In genomic region chr7:99557940-99558305, GRCh38 we compare ENCODE assay signal across 8 cellular contexts. TPM values are rescaled to one million over a fixed set of nuclear protein-coding genes. Genes with fewer than 3 reads are reported as not detected.
DNase-seq lines count a peak whose midpoint lies in the region; ATAC-seq and TF ChIP-seq lines count a peak whose summit lies in the region.

No MANE protein-coding gene starts in this region.

- no peaks in the 10 kb centered on the region for H3K27me3 Mint-ChIP-seq in CD8-positive, alpha-beta T cell (ENCODE audit: low read depth)

- peaks cover 67% of the 10 kb centered on the region for H3K36me3 Mint-ChIP-seq in CD8-positive, alpha-beta T cell

- CTCF ChIA-PET in CD8-positive, alpha-beta T cell (lab: Charles Lee) = no interaction called here

- ATAC-seq in CD8-positive, alpha-beta T cell = peak; percentile 70
- peak; percentile 49 for ATAC-seq in GM21515 (IDR thresholded peaks at IDR 0.05; ENCODE audit: unreplicated experiment)

- peak overlapping the region; percentile 72 for H3K4me3 ChIP-seq in CD8-positive, alpha-beta T cell (ENCODE audit: low read depth, low read length)
- peak overlapping the region; percentile 82 for H3K4me3 ChIP-seq in effector memory CD4-positive, alpha-beta T cell (ENCODE audit: insufficient read depth, low read depth, low read length, poor library complexity, severe bottlenecking)
- peak overlapping the region; percentile 87 for H3K4me3 ChIP-seq in neuron (ENCODE audit: low read length)

- no peak for TF ChIP-seq CTCF in CD8-positive, alpha-beta T cell (IDR thresholded peaks at IDR 0.05)
- no peak for TF ChIP-seq CTCF in GM20000 (IDR thresholded peaks at IDR 0.05; ENCODE audit: extremely low read depth, missing control alignments)

- H3K27me3 ChIP-seq in CD8-positive, alpha-beta T cell (ENCODE audit: insufficient read depth, low read length) = no peaks in the 10 kb centered on the region
- no peaks in the 10 kb centered on the region for H3K27me3 ChIP-seq in effector memory CD4-positive, alpha-beta T cell (replicated peaks; ENCODE audit: control insufficient read depth, insufficient read depth, low read length, poor library complexity, severe bottlenecking)
- no peaks in the 10 kb centered on the region for H3K27me3 ChIP-seq in neuron (ENCODE audit: insufficient read depth, low read length)

- peak overlapping the region; percentile 98 for H3K27ac ChIP-seq in CD8-positive, alpha-beta T cell (ENCODE audit: low read depth, low read length)
- peak overlapping the region; percentile 98 for H3K27ac ChIP-seq in KOPT-K1 (ENCODE audit: low read depth, low read length, poor library complexity, severe bottlenecking)
- peak overlapping the region; percentile 96 for H3K27ac ChIP-seq in effector memory CD4-positive, alpha-beta T cell (ENCODE audit: insufficient read depth, low read length, poor library complexity, severe bottlenecking)

- peak overlapping the region; percentile 98 for H3K4me3 Mint-ChIP-seq in CD8-positive, alpha-beta T cell

- peak overlapping the region; percentile 63 for H2AFZ ChIP-seq in neuron (ENCODE audit: low read depth, low read length)

- H3K36me3 ChIP-seq in CD8-positive, alpha-beta T cell (ENCODE audit: insufficient read depth, low read length) = peaks cover 36% of the 10 kb centered on the region
- H3K36me3 ChIP-seq in KOPT-K1 (ENCODE audit: insufficient read depth, low read length) (peaks cover 71% of the 10 kb centered on the region), neuron (ENCODE audit: insufficient read depth, low read length) (peaks cover 47% of the 10 kb centered on the region)
- peaks cover 42% of the 10 kb centered on the region for H3K36me3 ChIP-seq in effector memory CD4-positive, alpha-beta T cell (ENCODE audit: control insufficient read depth, insufficient read depth, low read length)

- peaks cover 40% of the 10 kb centered on the region for H3K4me1 ChIP-seq in CD8-positive, alpha-beta T cell (ENCODE audit: insufficient read depth, low read length)
- H3K4me1 ChIP-seq in effector memory CD4-positive, alpha-beta T cell (ENCODE audit: control insufficient read depth, insufficient read depth, low read length, poor library complexity, severe bottlenecking) = peaks cover 17% of the 10 kb centered on the region
- H3K4me1 ChIP-seq in neuron (ENCODE audit: insufficient read depth, low read length) = peaks cover 14% of the 10 kb centered on the region

- H3K9me3 ChIP-seq in CD8-positive, alpha-beta T cell (ENCODE audit: low read length) = no peaks in the 10 kb centered on the region
- H3K9me3 ChIP-seq in KOPT-K1 (ENCODE audit: insufficient read depth, low read length, poor library complexity, severe bottlenecking) (no peaks in the 10 kb centered on the region), neuron (ENCODE audit: low read length) (no peaks in the 10 kb centered on the region)
- H3K9me3 ChIP-seq in effector memory CD4-positive, alpha-beta T cell (ENCODE audit: control insufficient read depth, low read length) = no peaks in the 10 kb centered on the region

- POLR2A ChIA-PET in CD8-positive, alpha-beta T cell (lab: Charles Lee) = interaction anchor here (0.6 to 3.8 kb wide), 30 partner anchors 9 to 361 kb away, joined by 3 to 38 read pairs (median 4); partner anchors contain the start of genes BUD31, CPSF4, PTCD1 and TRIM4

- H3K27ac Mint-ChIP-seq in CD8-positive, alpha-beta T cell = peak overlapping the region; percentile 98

- peaks cover 58% of the 10 kb centered on the region for H3K4me1 Mint-ChIP-seq in CD8-positive, alpha-beta T cell (ENCODE audit: low read depth)

- no peaks in the 10 kb centered on the region for H3K9me3 Mint-ChIP-seq in CD8-positive, alpha-beta T cell

- intact Hi-C loops in CD8-positive, alpha-beta T cell (cut with DNase I, micrococcal nuclease) = loop anchor here (1.0 to 10.0 kb wide), 13 partner anchors 23 to 877 kb away; partner anchors contain the start of genes BUD31 (in 2 of the 2), PDAP1 (in 2 of the 2), ZNF789 (in 2 of the 2) and ZSCAN25 (in 2 of the 2)

- DNase-seq in CD8-positive, alpha-beta T cell = no peak
- no peak for DNase-seq in effector memory CD4-positive, alpha-beta T cell
- no peak for DNase-seq in GM20000 (ENCODE audit: low spot score)
- no peak for DNase-seq in NCI-H524 (lab: John Stamatoyannopoulos, UW)
- no peak for DNase-seq in NCI-H748 (lab: John Stamatoyannopoulos, UW; ENCODE audit: unreplicated experiment)

RNA-seq across cellular contexts. Expression of gene ZNF655, which starts 0.5 kb away (rescaled TPM):
- total RNA-seq in CD8-positive, alpha-beta T cell = 100 to 1,000 TPM; 177 to 186 TPM

RNA-seq across cellular contexts. Expression of gene FAM200A, which starts 6.0 kb away (rescaled TPM):
- 1 to 10 TPM; 2.7 to 3.3 TPM for total RNA-seq in CD8-positive, alpha-beta T cell

RNA-seq across cellular contexts. Expression of gene TMEM225B, which starts 40.1 kb away (rescaled TPM):
- total RNA-seq in CD8-positive, alpha-beta T cell = 1 to 10 TPM in 1 of 2 experiments, under 1 TPM in 1; 0.94 to 2.1 TPM

RNA-seq across cellular contexts. Expression of gene ZKSCAN5, which starts 53.5 kb away (rescaled TPM):
- total RNA-seq in CD8-positive, alpha-beta T cell = 1 to 10 TPM; 6.0 to 6.2 TPM

RNA-seq across cellular contexts. Expression of gene ZNF394, which starts 57.8 kb away (rescaled TPM):
- 100 to 1,000 TPM; 256 to 268 TPM for total RNA-seq in CD8-positive, alpha-beta T cell
